In genomic region chr3:196149922-196150321, GRCh38 we compare ENCODE assay signal across 22 cellular contexts.
DNase-seq lines count a peak whose midpoint lies in the region; ATAC-seq, FAIRE-seq and TF ChIP-seq lines count a peak whose summit lies in the region.
"Had no signal": no experiment of that assay in that cellular context is flagged by ENCODE, and none has a peak within 500 bp of the region (broad histone marks: within the 10 kb centered on the region; RNA-seq: fewer than 3 reads in every experiment).

No MANE protein-coding gene starts in this region.

- in situ Hi-C loops in HepG2 (cut with HindIII; ENCODE audit: extremely low pct_ligation_motif_present, low pct_unique_long_range_greater_than_20kb): no loop called here

- H3K4me2 ChIP-seq in OCI-LY3 (ENCODE audit: low read length): peak overlapping the region; percentile 66
- H3K4me2 ChIP-seq in HepG2 (ENCODE audit: low read depth, low read length): no peak overlapping the region
- H3K4me2 ChIP-seq: A549, neural progenitor cell had no signal

- no peaks in the 10 kb centered on the region for H3K36me3 Mint-ChIP-seq in activated naive CD8-positive, alpha-beta T cell treated with anti-CD3 and anti-CD28 coated beads, Interleukin-2, amount 50 U/mL, for 24 hours (ENCODE audit: low read depth)
- no peaks in the 10 kb centered on the region for H3K36me3 Mint-ChIP-seq in activated naive CD8-positive, alpha-beta T cell treated with anti-CD3 and anti-CD28 coated beads for 36 hours
- H3K36me3 Mint-ChIP-seq in activated T-cell treated with anti-CD3 and anti-CD28 coated beads, Interleukin-2, amount 50 U/mL, for 24 hours (ENCODE audit: low read depth): no peaks in the 10 kb centered on the region
- peaks cover 16% of the 10 kb centered on the region for H3K36me3 Mint-ChIP-seq in WTC11
- H3K36me3 Mint-ChIP-seq: neural progenitor cell had no signal

- POLR2A ChIA-PET in HepG2 (lab: Yijun Ruan, JAX) (no interaction called here), WTC11 (lab: Charles Lee) (no interaction called here)

- CTCF ChIA-PET in HepG2 (lab: Yijun Ruan, JAX; ENCODE audit: low intra/inter-chr PET ratio, low total read pairs) (no interaction called here), WTC11 (lab: Charles Lee) (no interaction called here)

- H3K27ac ChIP-seq in OCI-LY3 (ENCODE audit: low read length) (peak overlapping the region; percentile 56), HepG2 (ENCODE audit: extremely low read length, insufficient read depth, low read length) (no peak overlapping the region)
- H3K27ac ChIP-seq: A549, body of pancreas, neural progenitor cell, prostate gland, transverse colon had no signal

- TF ChIP-seq EP300 in HepG2 (IDR thresholded peaks at IDR 0.05; ENCODE audit: low read depth in 2 of 2, low read length in 2 of 2) (no peak), HepG2 (CRISPR knock-in tag; IDR thresholded peaks at IDR 0.05; ENCODE audit: borderline replicate concordance) (no peak)

- H3K36me3 ChIP-seq in OCI-LY3 (replicated peaks; ENCODE audit: low read depth, low read length) (no peaks in the 10 kb centered on the region), HepG2 (replicated peaks in 1 of 2; ENCODE audit: control insufficient read depth in 1 of 2, insufficient read depth in 2 of 2, low read length in 2 of 2) (no peaks in the 10 kb centered on the region)
- H3K36me3 ChIP-seq: neural progenitor cell, prostate gland, transverse colon had no signal

- H4K20me1 ChIP-seq in OCI-LY3 (ENCODE audit: insufficient read depth, low read length): no peaks in the 10 kb centered on the region
- no peaks in the 10 kb centered on the region for H4K20me1 ChIP-seq in HepG2 (ENCODE audit: insufficient read depth, low read length)

- WGBS in HepG2 (ENCODE audit: low lambda C conversion rate): 36% methylated on average over 7 of the region's 7 CpGs

- H3K9ac ChIP-seq in OCI-LY3 (ENCODE audit: low read length) (peak overlapping the region; percentile 17; the same call in 1 of the 2 replicates), HepG2 (ENCODE audit: insufficient read depth, low read depth, low read length) (no peak overlapping the region)
- H3K9ac ChIP-seq: neural progenitor cell had no signal

- H3K79me2 ChIP-seq in OCI-LY3 (ENCODE audit: low read length): no peaks in the 10 kb centered on the region
- no peaks in the 10 kb centered on the region for H3K79me2 ChIP-seq in HepG2 (ENCODE audit: insufficient read depth, low read length)

- peak; percentile 15 for ATAC-seq in activated naive CD8-positive, alpha-beta T cell treated with anti-CD3 and anti-CD28 coated beads, Interleukin-2, amount 50 U/mL, for 24 hours
- ATAC-seq in HepG2: no peak
- ATAC-seq in HG03045 (IDR thresholded peaks at IDR 0.05; ENCODE audit: unreplicated experiment): no peak
- ATAC-seq in Right ventricle myocardium inferior: no peak
- ATAC-seq in WTC11: no peak
- ATAC-seq: A549; activated CD8-positive, alpha-beta T cell treated with anti-CD3 and anti-CD28 coated beads, Interleukin-2, amount 10 ng/mL, durations not matched to agents 7 days and 5 days; body of pancreas had no signal

- H2AFZ ChIP-seq in OCI-LY3 (ENCODE audit: low read depth, low read length): peak overlapping the region; percentile 53; the same call in 1 of the 2 replicates
- no peak overlapping the region for H2AFZ ChIP-seq in HepG2 (ENCODE audit: low read length)
- H2AFZ ChIP-seq: neural progenitor cell had no signal

- H3K27me3 Mint-ChIP-seq in activated naive CD8-positive, alpha-beta T cell treated with anti-CD3 and anti-CD28 coated beads, Interleukin-2, amount 50 U/mL, for 24 hours: no peaks in the 10 kb centered on the region
- no peaks in the 10 kb centered on the region for H3K27me3 Mint-ChIP-seq in activated naive CD8-positive, alpha-beta T cell treated with anti-CD3 and anti-CD28 coated beads for 36 hours
- H3K27me3 Mint-ChIP-seq in activated T-cell treated with anti-CD3 and anti-CD28 coated beads, Interleukin-2, amount 50 U/mL, for 24 hours: no peaks in the 10 kb centered on the region
- peaks cover 3% of the 10 kb centered on the region for H3K27me3 Mint-ChIP-seq in WTC11 (ENCODE audit: low read depth)

- intact Hi-C loops in HepG2 (cut with micrococcal nuclease; ENCODE audit: unreplicated experiment): no loop called here
- intact Hi-C loops in Right ventricle myocardium inferior (cut with DNase I): no loop called here

- no peak overlapping the region for H3K27ac Mint-ChIP-seq in activated naive CD8-positive, alpha-beta T cell treated with anti-CD3 and anti-CD28 coated beads, Interleukin-2, amount 50 U/mL, for 24 hours
- H3K27ac Mint-ChIP-seq in activated naive CD8-positive, alpha-beta T cell treated with anti-CD3 and anti-CD28 coated beads for 36 hours: no peak overlapping the region
- no peak overlapping the region for H3K27ac Mint-ChIP-seq in activated T-cell treated with anti-CD3 and anti-CD28 coated beads, Interleukin-2, amount 50 U/mL, for 24 hours
- no peak overlapping the region for H3K27ac Mint-ChIP-seq in WTC11
- H3K27ac Mint-ChIP-seq: activated CD8-positive, alpha-beta T cell treated with anti-CD3 and anti-CD28 coated beads, Interleukin-2, amount 10 ng/mL, durations not matched to agents 7 days and 5 days; neural progenitor cell had no signal

- no peak for DNase-seq in activated naive CD8-positive, alpha-beta T cell treated with anti-CD3 and anti-CD28 coated beads, Interleukin-2, amount 50 U/mL, for 24 hours
- no peak for DNase-seq in activated naive CD8-positive, alpha-beta T cell treated with anti-CD3 and anti-CD28 coated beads for 36 hours
- DNase-seq in HepG2 (ENCODE audit: low spot score): no peak
- no peak for DNase-seq in activated T-cell treated with anti-CD3 and anti-CD28 coated beads, Interleukin-2, amount 50 U/mL, for 24 hours
- DNase-seq in Right ventricle myocardium inferior (ENCODE audit: missing footprints): no peak
- DNase-seq in WTC11 (ENCODE audit: low spot score): no peak
- DNase-seq: activated CD8-positive, alpha-beta T cell treated with anti-CD3 and anti-CD28 coated beads, Interleukin-2, amount 10 ng/mL, durations not matched to agents 7 days and 5 days; activated gamma-delta T cell treated with Interleukin-2 at 50 U/mL for 16 hours; body of pancreas; Calu3; head of caudate nucleus; kidney glomerular epithelial cell; NCI-H446 treated with DMSO at 0.1 percent for 48 hours; SHP77; transverse colon had no signal

- H3K4me1 Mint-ChIP-seq in activated naive CD8-positive, alpha-beta T cell treated with anti-CD3 and anti-CD28 coated beads, Interleukin-2, amount 50 U/mL, for 24 hours: peaks cover 5% of the 10 kb centered on the region
- no peaks in the 10 kb centered on the region for H3K4me1 Mint-ChIP-seq in activated naive CD8-positive, alpha-beta T cell treated with anti-CD3 and anti-CD28 coated beads for 36 hours
- no peaks in the 10 kb centered on the region for H3K4me1 Mint-ChIP-seq in activated T-cell treated with anti-CD3 and anti-CD28 coated beads, Interleukin-2, amount 50 U/mL, for 24 hours (ENCODE audit: low read depth)
- H3K4me1 Mint-ChIP-seq in WTC11: peaks cover 16% of the 10 kb centered on the region
- H3K4me1 Mint-ChIP-seq: neural progenitor cell had no signal

- TF ChIP-seq RAD21 in HepG2 (CRISPR knock-in tag; IDR thresholded peaks at IDR 0.05): no peak

- no peak for TF ChIP-seq POLR2A in HepG2 (IDR thresholded peaks at IDR 0.05; ENCODE audit: insufficient read depth in 1 of 2, low read depth in 2 of 2, low read length in 2 of 2)

- FAIRE-seq in HepG2 (lab: Jason Lieb, UNC): no peak
- FAIRE-seq: A549, H54 had no signal

- H3K4me1 ChIP-seq in OCI-LY3 (ENCODE audit: low read length) (peaks cover 18% of the 10 kb centered on the region), HepG2 (ENCODE audit: insufficient read depth, low read length) (peaks cover 20% of the 10 kb centered on the region)
- H3K4me1 ChIP-seq: A549, body of pancreas, neural progenitor cell, transverse colon had no signal

- H3K9me3 Mint-ChIP-seq in activated naive CD8-positive, alpha-beta T cell treated with anti-CD3 and anti-CD28 coated beads, Interleukin-2, amount 50 U/mL, for 24 hours: peaks cover 3% of the 10 kb centered on the region
- peaks cover 6% of the 10 kb centered on the region for H3K9me3 Mint-ChIP-seq in activated naive CD8-positive, alpha-beta T cell treated with anti-CD3 and anti-CD28 coated beads for 36 hours
- H3K9me3 Mint-ChIP-seq in activated T-cell treated with anti-CD3 and anti-CD28 coated beads, Interleukin-2, amount 50 U/mL, for 24 hours: peaks cover 5% of the 10 kb centered on the region
- peaks cover 33% of the 10 kb centered on the region for H3K9me3 Mint-ChIP-seq in WTC11

- no peaks in the 10 kb centered on the region for H3K27me3 ChIP-seq in OCI-LY3 (ENCODE audit: low read depth, low read length)
- H3K27me3 ChIP-seq in HepG2 (ENCODE audit: control insufficient read depth in 1 of 2, insufficient read depth in 2 of 2, low read length in 2 of 2): no peaks in the 10 kb centered on the region
- H3K27me3 ChIP-seq: body of pancreas, neural progenitor cell, transverse colon had no signal

- no peak for TF ChIP-seq CTCF in OCI-LY3 (IDR thresholded peaks at IDR 0.05; ENCODE audit: low read depth, low read length)
- TF ChIP-seq CTCF in HepG2 (CRISPR knock-in tag; IDR thresholded peaks at IDR 0.05): no peak
- TF ChIP-seq CTCF in WTC11 (IDR thresholded peaks at IDR 0.05): no peak

- no peaks in the 10 kb centered on the region for H3K9me3 ChIP-seq in OCI-LY3 (ENCODE audit: insufficient read depth, low read length)
- peaks cover 12% of the 10 kb centered on the region; the same call in 1 of the 2 replicates for H3K9me3 ChIP-seq in HepG2 (ENCODE audit: low read length)
- H3K9me3 ChIP-seq: body of pancreas, prostate gland, transverse colon had no signal

- BruUV-seq in HepG2 (replicated peaks; lab: Mats Ljungman, UMichigan): no TSS peak

- peak overlapping the region; percentile 1 for H3K4me3 ChIP-seq in OCI-LY3 (ENCODE audit: low read length)
- H3K4me3 ChIP-seq in HepG2 (replicated peaks in 1 of 3; ENCODE audit: insufficient read depth in 1 of 3, low read depth in 2 of 3, low read length in 3 of 3): no peak overlapping the region
- H3K4me3 ChIP-seq: A549, body of pancreas, lung, neural progenitor cell, prostate gland, transverse colon had no signal

- no peak overlapping the region for H3K4me3 Mint-ChIP-seq in activated naive CD8-positive, alpha-beta T cell treated with anti-CD3 and anti-CD28 coated beads, Interleukin-2, amount 50 U/mL, for 24 hours
- no peak overlapping the region for H3K4me3 Mint-ChIP-seq in activated naive CD8-positive, alpha-beta T cell treated with anti-CD3 and anti-CD28 coated beads for 36 hours
- H3K4me3 Mint-ChIP-seq in activated T-cell treated with anti-CD3 and anti-CD28 coated beads, Interleukin-2, amount 50 U/mL, for 24 hours: no peak overlapping the region
- no peak overlapping the region for H3K4me3 Mint-ChIP-seq in WTC11
- H3K4me3 Mint-ChIP-seq: activated CD8-positive, alpha-beta T cell treated with anti-CD3 and anti-CD28 coated beads, Interleukin-2, amount 10 ng/mL, durations not matched to agents 7 days and 5 days; neural progenitor cell had no signal

TF ChIP-seq in HepG2, 621 proteins besides CTCF, POLR2A, EP300 and RAD21 (continues in another document):
- no peak for TF ChIP-seq IKZF1 (IDR thresholded peaks at IDR 0.05)

TF ChIP-seq in WTC11, 78 proteins besides CTCF, POLR2A, EP300 and RAD21 (continues in another document):
- TF ChIP-seq IRF2 (CRISPR knock-in tag; IDR thresholded peaks at IDR 0.05; ENCODE audit: borderline replicate concordance, low read depth) (no peak), GTF2I (CRISPR knock-in tag; conservative IDR thresholded peaks at IDR 0.05) (no peak), SMAD4 (CRISPR knock-in tag; IDR thresholded peaks at IDR 0.05) (no peak), ATF1 (CRISPR knock-in tag; IDR thresholded peaks at IDR 0.05) (no peak)
